In the genomic region with DNA sequence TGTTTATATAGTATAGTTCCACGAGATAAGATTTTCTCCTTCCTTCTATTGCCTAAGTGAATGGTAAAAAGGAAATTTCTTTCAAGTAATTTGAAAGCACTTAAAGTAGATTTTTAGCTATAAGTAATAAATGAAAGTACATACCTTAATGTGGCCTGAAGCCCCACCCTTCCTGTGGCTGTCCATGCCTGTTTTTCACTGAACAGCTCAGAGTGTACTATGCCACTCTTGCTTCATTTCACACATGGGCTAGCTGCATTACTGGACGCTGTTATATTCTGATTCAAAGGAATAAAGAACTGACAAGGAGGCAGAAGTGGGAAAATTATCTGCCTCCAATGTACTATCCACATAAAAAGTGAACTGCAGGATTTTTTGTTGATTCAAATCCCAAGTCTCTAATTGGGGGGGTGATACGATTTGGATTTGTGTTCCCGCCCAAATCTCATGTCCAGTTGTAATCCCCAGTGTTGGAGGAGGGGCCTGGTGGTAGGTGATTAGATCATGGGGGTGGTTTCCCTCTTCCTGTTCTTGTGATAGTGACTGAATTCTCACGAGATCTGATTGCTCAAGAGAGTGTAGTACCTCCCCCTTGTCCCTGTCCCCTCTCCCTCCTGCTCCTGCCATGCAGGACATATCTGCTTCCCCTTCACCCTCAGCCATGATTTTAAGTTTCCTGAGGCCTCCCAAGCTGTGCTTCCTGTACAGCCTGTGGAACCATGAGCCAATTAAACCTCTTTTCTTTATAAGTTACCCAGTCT, we compare ENCODE assay signal across 24 cellular contexts.
DNase-seq lines count a peak whose midpoint lies in the region; ATAC-seq, FAIRE-seq and TF ChIP-seq lines count a peak whose summit lies in the region.
"Had no signal": no experiment of that assay in that cellular context is flagged by ENCODE, and none has a peak within 500 bp of the region (broad histone marks: within the 10 kb centered on the region; RNA-seq: fewer than 3 reads in every experiment).

No MANE protein-coding gene starts in this region.

- no peak overlapping the region for H3K4me3 Mint-ChIP-seq in Caco-2 (ENCODE audit: unreplicated experiment)
- H3K4me3 Mint-ChIP-seq: activated naive CD8-positive, alpha-beta T cell treated with anti-CD3 and anti-CD28 coated beads for 36 hours; naive thymus-derived CD4-positive, alpha-beta T cell had no signal

- no peak overlapping the region for H4K5ac ChIP-seq in mesendoderm (ENCODE audit: low read length)

- no peaks in the 10 kb centered on the region for H4K20me1 ChIP-seq in K562 (replicated peaks; ENCODE audit: control insufficient read depth, insufficient read depth, low read length)
- H4K20me1 ChIP-seq: BLaER1 had no signal

- H3K27me3 Mint-ChIP-seq in Caco-2 (ENCODE audit: insufficient read depth, unreplicated experiment) = no peaks in the 10 kb centered on the region

- TF ChIP-seq EP300 in K562 (IDR thresholded peaks at IDR 0.05; ENCODE audit: low read length) (no peak), stomach (IDR thresholded peaks at IDR 0.05) (no peak)

- H3K23ac ChIP-seq in mesendoderm (ENCODE audit: low read length) = no peak overlapping the region

- H3K9me3 Mint-ChIP-seq in Caco-2 (ENCODE audit: unreplicated experiment) = no peaks in the 10 kb centered on the region
- H3K9me3 Mint-ChIP-seq: activated naive CD8-positive, alpha-beta T cell treated with anti-CD3 and anti-CD28 coated beads for 36 hours had no signal

- in situ Hi-C loops in K562 (cut with MboI) = loop anchor here (10.0 kb wide), 1 partner anchor 221 kb away; no protein-coding TSS in a partner anchor

- H3K4ac ChIP-seq in mesendoderm (ENCODE audit: low read depth, low read length) = no peak overlapping the region

- H3K9me3 ChIP-seq in Caco-2 (no peaks in the 10 kb centered on the region), K562 (replicated peaks; ENCODE audit: control insufficient read depth, insufficient read depth, low read depth, low read length) (no peaks in the 10 kb centered on the region), stomach (no peaks in the 10 kb centered on the region)
- H3K9me3 ChIP-seq: BLaER1, gastroesophageal sphincter, HAP-1, sigmoid colon, SK-N-SH, upper lobe of right lung had no signal

- H3K27ac ChIP-seq in K562 (ENCODE audit: extremely low read depth, low read depth, low read length) (no peak overlapping the region), mesendoderm (ENCODE audit: low read depth, low read length) (no peak overlapping the region), stomach (no peak overlapping the region)
- H3K27ac ChIP-seq: BLaER1, gastroesophageal sphincter, KMS-11, sigmoid colon, upper lobe of right lung had no signal

- TF ChIP-seq RAD21 in K562 (CRISPR knock-in tag; conservative IDR thresholded peaks at IDR 0.05 in 1 of 2, IDR thresholded peaks at IDR 0.05 in 1 of 2) = no peak

- H3K9ac ChIP-seq in K562 (ENCODE audit: insufficient read depth in 1 of 2, low read depth in 2 of 2, low read length in 2 of 2) (no peak overlapping the region), mesendoderm (ENCODE audit: low read length) (no peak overlapping the region)
- H3K9ac ChIP-seq: BLaER1, KMS-11, SK-N-SH had no signal

- peak overlapping the region; percentile 60 for H3K18ac ChIP-seq in mesendoderm (ENCODE audit: low read length)

- intact Hi-C loops in Caco-2 (cut with micrococcal nuclease; ENCODE audit: unreplicated experiment) = no loop called here
- intact Hi-C loops in K562 (cut with micrococcal nuclease) = loop anchor here (10.0 kb wide), 1 partner anchor 289 kb away; no protein-coding TSS in a partner anchor
- intact Hi-C loops in stomach (cut with DNase I; ENCODE audit: low total_unique reads) = no loop called here

- H3K4me3 ChIP-seq in Caco-2 (ENCODE audit: low read depth, low read length) (no peak overlapping the region), K562 (no peak overlapping the region), mesendoderm (ENCODE audit: low read length) (no peak overlapping the region), stomach (no peak overlapping the region)
- H3K4me3 ChIP-seq: BLaER1, gastroesophageal sphincter, HAP-1, sigmoid colon, upper lobe of right lung had no signal

- H3K27me3 ChIP-seq in Caco-2 (replicated peaks; ENCODE audit: control insufficient read depth, insufficient read depth, low read length) = no peaks in the 10 kb centered on the region
- no peaks in the 10 kb centered on the region; a peak in 1 of 5 replicates for H3K27me3 ChIP-seq in K562 (ENCODE audit: control insufficient read depth in 2 of 2, insufficient read depth in 2 of 2, low read length in 2 of 2)
- H3K27me3 ChIP-seq in mesendoderm (ENCODE audit: insufficient read depth, low read length, poor library complexity) = no peaks in the 10 kb centered on the region
- no peaks in the 10 kb centered on the region for H3K27me3 ChIP-seq in stomach
- H3K27me3 ChIP-seq: BLaER1, gastroesophageal sphincter, sigmoid colon had no signal

- CTCF ChIA-PET in Caco-2 (lab: Charles Lee) = no interaction called here
- CTCF ChIA-PET in K562 (lab: Yijun Ruan, JAX; ENCODE audit: low intra/inter-chr PET ratio) = no interaction called here

- H3K36me3 Mint-ChIP-seq in Caco-2 (ENCODE audit: insufficient read depth, unreplicated experiment) = no peaks in the 10 kb centered on the region
- H3K36me3 Mint-ChIP-seq: activated naive CD8-positive, alpha-beta T cell treated with anti-CD3 and anti-CD28 coated beads for 36 hours; naive thymus-derived CD4-positive, alpha-beta T cell had no signal

- POLR2A ChIA-PET in Caco-2 (lab: Charles Lee) = no interaction called here
- POLR2A ChIA-PET in K562 (lab: Yijun Ruan, JAX) = interaction anchor here (0.5 to 0.6 kb wide), 2 partner anchors 44 to 62 kb away, joined by 3 to 4 read pairs; no protein-coding TSS in a partner anchor

- no peaks in the 10 kb centered on the region for H3K79me2 ChIP-seq in K562 (ENCODE audit: control insufficient read depth, insufficient read depth, low read length)
- H3K79me2 ChIP-seq in mesendoderm (ENCODE audit: control insufficient read depth, insufficient read depth, low read length) = no peaks in the 10 kb centered on the region

- FAIRE-seq in K562 (lab: Jason Lieb, UNC) = no peak
- FAIRE-seq: D721Med, kidney had no signal

- BruUV-seq in Caco-2 (replicated peaks; lab: Mats Ljungman, UMichigan) (no TSS peak), K562 (replicated peaks; lab: Mats Ljungman, UMichigan) (no TSS peak)

- no peak overlapping the region for H2BK5ac ChIP-seq in mesendoderm (ENCODE audit: low read length)

- H3K4me1 ChIP-seq in Caco-2 (no peaks in the 10 kb centered on the region), K562 (replicated peaks in 1 of 2; ENCODE audit: control insufficient read depth in 2 of 2, insufficient read depth in 2 of 2, low read length in 2 of 2) (no peaks in the 10 kb centered on the region), mesendoderm (ENCODE audit: control insufficient read depth, low read depth, low read length) (no peaks in the 10 kb centered on the region), stomach (no peaks in the 10 kb centered on the region)
- H3K4me1 ChIP-seq: gastroesophageal sphincter, HAP-1, sigmoid colon, upper lobe of right lung had no signal

- TF ChIP-seq POLR2A in K562 (conservative IDR thresholded peaks at IDR 0.05) (no peak), erythroblast (IDR thresholded peaks at IDR 0.05; ENCODE audit: low read length) (no peak), stomach (IDR thresholded peaks at IDR 0.05) (no peak)

- H3K36me3 ChIP-seq in Caco-2 (ENCODE audit: control insufficient read depth, insufficient read depth, low read length) = no peaks in the 10 kb centered on the region
- no peaks in the 10 kb centered on the region for H3K36me3 ChIP-seq in K562 (ENCODE audit: control insufficient read depth, insufficient read depth, low read length)
- H3K36me3 ChIP-seq in mesendoderm (ENCODE audit: control insufficient read depth, insufficient read depth, low read length) = no peaks in the 10 kb centered on the region
- no peaks in the 10 kb centered on the region for H3K36me3 ChIP-seq in stomach
- H3K36me3 ChIP-seq: BLaER1, gastroesophageal sphincter, HAP-1, sigmoid colon, upper lobe of right lung had no signal

- no peak overlapping the region for H2BK15ac ChIP-seq in mesendoderm (replicated peaks; ENCODE audit: low read depth)

- TF ChIP-seq CTCF in Caco-2 (IDR thresholded peaks at IDR 0.05; ENCODE audit: insufficient read depth in 1 of 2, low read depth in 1 of 2, low read length in 1 of 2, severe bottlenecking in 1 of 2, unreplicated experiment in 1 of 2) (no peak), K562 (IDR thresholded peaks at IDR 0.05 in 2 of 3, conservative IDR thresholded peaks at IDR 0.05 in 1 of 3; ENCODE audit: insufficient read depth in 2 of 3, low read depth in 1 of 3, low read length in 3 of 3) (no peak), stomach (IDR thresholded peaks at IDR 0.05) (no peak)

- no peak overlapping the region for H2BK120ac ChIP-seq in mesendoderm (ENCODE audit: low read depth, low read length)

- 5% methylated on average over 5 of the region's 5 CpGs for WGBS in K562 (ENCODE audit: insufficient coverage, low coverage, missing lambda C conversion rate)
- WGBS in mesendoderm (ENCODE audit: extremely low coverage, insufficient coverage, low lambda C conversion rate) = no CpG with 5 or more reads among the region's 5 CpGs
- WGBS in stomach, 5 donors = 27 to 46% (median 42%) methylated on average over 5 of the region's 5 CpGs

- 0 out of 3 replicates have a peak, but pooled peaks have one; percentile 27 for ATAC-seq in K562
- ATAC-seq: esophagus mucosa; gastroesophageal sphincter; naive thymus-derived CD4-positive, alpha-beta T cell; upper lobe of right lung had no signal

- H4K8ac ChIP-seq in mesendoderm (ENCODE audit: low read depth, low read length) = no peak overlapping the region

- H3K79me1 ChIP-seq in mesendoderm (ENCODE audit: low read length) = no peaks in the 10 kb centered on the region

- H3K27ac Mint-ChIP-seq in Caco-2 (ENCODE audit: unreplicated experiment) = peak overlapping the region; percentile 70
- H3K27ac Mint-ChIP-seq: activated naive CD8-positive, alpha-beta T cell treated with anti-CD3 and anti-CD28 coated beads for 36 hours; naive thymus-derived CD4-positive, alpha-beta T cell had no signal

- H3K4me2 ChIP-seq in K562 (ENCODE audit: insufficient read depth, low read length) = no peak overlapping the region
- no peak overlapping the region for H3K4me2 ChIP-seq in mesendoderm (ENCODE audit: low read length)
- H3K4me2 ChIP-seq: BLaER1, KMS-11, SK-N-SH had no signal

- no peak overlapping the region for H2AFZ ChIP-seq in K562 (ENCODE audit: low read depth, low read length)

- no peaks in the 10 kb centered on the region for H3K9me1 ChIP-seq in K562 (ENCODE audit: control insufficient read depth, insufficient read depth, low read length)

- no peak for DNase-seq in Caco-2
- peak; percentile 61 for DNase-seq in MV-4-11 (lab: John Stamatoyannopoulos, UW)
- DNase-seq in K562 (ENCODE audit: extremely low read depth in 1 of 4, low spot score in 3 of 4) = peak in 1 of 4 experiments; percentile 22
- peak; percentile 49 for DNase-seq in mesendoderm
- DNase-seq in HT-29 (ENCODE audit: low spot score) = no peak
- no peak for DNase-seq in erythroblast (lab: John Stamatoyannopoulos, UW)
- no peak for DNase-seq in stimulated activated CD4-positive, alpha-beta T cell treated with anti-CD3 and anti-CD28 coated beads, Interleukin-4, amount 100 ng/mL, for 1 hour
- DNase-seq in stomach = no peak
- DNase-seq: ACHN; activated CD8-positive, alpha-beta memory T cell treated with anti-CD3 and anti-CD28 coated beads, Interleukin-2, amount 50 U/mL, for 4 hours; activated naive CD8-positive, alpha-beta T cell treated with anti-CD3 and anti-CD28 coated beads for 36 hours; cerebellar nuclear complex; kidney; naive thymus-derived CD4-positive, alpha-beta T cell; posterior cingulate gyrus; sigmoid colon; SK-N-SH; upper lobe of right lung had no signal

- peaks cover 7% of the 10 kb centered on the region for H3K4me1 Mint-ChIP-seq in Caco-2 (ENCODE audit: low read depth, unreplicated experiment)

- no peak overlapping the region for H3K56ac ChIP-seq in mesendoderm (ENCODE audit: low read length)

- no peak overlapping the region for H2AK5ac ChIP-seq in mesendoderm (ENCODE audit: low read length)

Comparison
In these comparisons a context has a peak if more than half of its experiments do, and no peak if none do; other contexts are left out.
1. DNase-seq: peak in MV-4-11 (single experiment) and mesendoderm (single experiment); none in Caco-2 (0 of 2), HT-29 (single experiment), erythroblast (0 of 2), stimulated activated CD4-positive, alpha-beta T cell treated with anti-CD3 and anti-CD28 coated beads, Interleukin-4, amount 100 ng/mL, for 1 hour (single experiment) and stomach (single experiment).